Comparison of ENCODE assay signal across 8 cellular contexts in the genomic region with DNA sequence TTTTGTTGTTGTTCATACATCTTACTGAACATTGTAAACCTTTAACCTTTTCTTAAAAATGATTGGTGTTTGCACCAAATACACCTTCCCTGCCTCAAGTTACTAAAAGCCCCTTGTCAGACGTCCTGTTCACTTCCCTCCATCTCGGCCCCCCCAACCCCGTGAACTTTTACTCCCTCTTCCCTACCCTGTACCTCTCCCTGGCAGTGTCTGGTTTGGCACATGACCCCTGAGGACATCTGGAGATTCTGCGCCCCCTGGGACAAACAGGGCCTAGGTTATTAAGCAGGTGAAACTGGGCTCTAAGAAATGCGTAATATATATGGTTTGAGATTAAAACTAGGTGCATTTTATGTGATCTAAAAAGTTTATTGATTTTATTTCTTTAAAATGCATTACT. TPM values are rescaled to one million over a fixed set of nuclear protein-coding genes. Genes with fewer than 3 reads are reported as not detected.
DNase-seq lines count a peak whose midpoint lies in the region; ATAC-seq and TF ChIP-seq lines count a peak whose summit lies in the region.

No MANE protein-coding gene starts in this region.

- intact Hi-C loops in sciatic nerve (cut with DNase I), result no loop called here

- H3K27me3 ChIP-seq in SJSA1 (replicated peaks), result peaks cover 16% of the 10 kb centered on the region

- no peak for ATAC-seq in sciatic nerve
- ATAC-seq in GM19395 (IDR thresholded peaks at IDR 0.05; ENCODE audit: unreplicated experiment), result no peak
- no peak for ATAC-seq in GM21619 (IDR thresholded peaks at IDR 0.05; ENCODE audit: unreplicated experiment)

- no peak for DNase-seq in GM12864 (ENCODE audit: low read depth)
- DNase-seq in SJSA1 (ENCODE audit: low read depth in 1 of 2, low spot score in 2 of 2), result no peak
- no peak for DNase-seq in fibroblast of mammary gland (ENCODE audit: low read depth)
- peak; percentile 51 for DNase-seq in sciatic nerve (ENCODE audit: low spot score)
- no peak for DNase-seq in AG20443 (ENCODE audit: low spot score)
- no peak for DNase-seq in GM19238 (ENCODE audit: insufficient read length, low spot score)

- H3K4me3 ChIP-seq in GM12864 (ENCODE audit: low read depth, low read length) (peak overlapping the region; percentile 90), SJSA1 (peak overlapping the region; percentile 90), fibroblast of mammary gland (ENCODE audit: control insufficient read depth, low read depth, low read length) (peak overlapping the region; percentile 72)

- peaks cover 32% of the 10 kb centered on the region for H3K4me1 ChIP-seq in SJSA1 (replicated peaks)

- H3K36me3 ChIP-seq in SJSA1, result peaks cover 31% of the 10 kb centered on the region

- H3K9me3 ChIP-seq in SJSA1 (replicated peaks), result no peaks in the 10 kb centered on the region; the same call in 1 of the 2 replicates

- no peak overlapping the region for H3K27ac ChIP-seq in SJSA1

- TF ChIP-seq CTCF in GM12864 (IDR thresholded peaks at IDR 0.05; ENCODE audit: low read depth, low read length, missing control alignments) (no peak), fibroblast of mammary gland (conservative IDR thresholded peaks at IDR 0.05; ENCODE audit: control insufficient read depth, insufficient read depth, low read depth, low read length) (no peak)

RNA-seq across cellular contexts. Expression of gene PPP2R2D, which starts 1.4 kb away (rescaled TPM):
- total RNA-seq in SJSA1 (2014; rRNA removed; shearing (Covaris generic)), result 25.2 and 29.2 TPM in 2 replicates
- total RNA-seq in sciatic nerve, result 30.1 TPM
